Comparison of ENCODE assay signal across 8 cellular contexts in the genomic region with DNA sequence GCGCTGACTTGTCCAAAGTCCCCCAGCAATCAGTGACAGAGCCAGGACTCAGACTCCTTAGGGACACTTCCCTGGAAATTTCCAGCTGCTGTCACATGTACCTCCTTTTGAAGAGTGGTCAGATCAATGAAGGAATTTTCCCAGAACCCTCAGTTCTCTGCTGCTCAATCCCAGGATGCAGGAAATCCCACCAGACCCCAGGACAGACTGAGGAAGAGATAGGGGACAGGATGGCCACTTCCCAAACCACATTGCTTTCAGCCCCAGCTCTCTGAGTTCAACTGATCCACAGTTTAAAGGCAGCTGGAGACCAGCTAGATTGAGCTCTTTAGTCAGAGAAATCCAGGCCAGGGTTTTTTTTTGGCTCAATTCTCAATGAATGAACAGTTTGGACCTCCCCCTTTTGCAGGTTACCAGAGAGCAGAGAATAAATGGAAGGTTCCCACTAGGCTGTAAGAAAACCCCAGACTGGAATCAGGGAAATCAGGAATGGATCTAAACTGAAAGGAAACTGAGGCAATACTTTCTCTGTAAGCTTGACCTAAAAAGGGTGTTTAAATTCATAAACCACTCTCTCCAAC. TPM values are rescaled to one million over a fixed set of nuclear protein-coding genes. Genes with fewer than 3 reads are reported as not detected.
A peak's percentile ranks its signal among the peaks of the same experiment; 100 is the strongest.
DNase-seq lines count a peak whose midpoint lies in the region; ATAC-seq and TF ChIP-seq lines count a peak whose summit lies in the region.

No MANE protein-coding gene starts in this region.

- DNase-seq in EH (ENCODE audit: low read depth) (peak; percentile 66), Kasumi-1 (lab: John Stamatoyannopoulos, UW) (peak; percentile 83 to 90), SK-MEL-5 (ENCODE audit: low read depth, low spot score) (peak; percentile 86), fibroblast of the aortic adventitia (ENCODE audit: low read depth) (peak; percentile 71), retina (peak; percentile 73)

- no peak overlapping the region for H3K4me3 ChIP-seq in fibroblast of the aortic adventitia (ENCODE audit: low read depth, low read length)

- no peak for ATAC-seq in GM19463 (IDR thresholded peaks at IDR 0.05; ENCODE audit: unreplicated experiment)
- ATAC-seq in GM21390 (IDR thresholded peaks at IDR 0.05; ENCODE audit: unreplicated experiment), result no peak
- ATAC-seq in GM18858 (IDR thresholded peaks at IDR 0.05; ENCODE audit: unreplicated experiment), result no peak

- TF ChIP-seq CTCF in fibroblast of the aortic adventitia (IDR thresholded peaks at IDR 0.05; ENCODE audit: insufficient read depth, low read length), result no peak

- in situ Hi-C loops in SK-MEL-5 (cut with HindIII; ENCODE audit: low pct_unique_long_range_greater_than_20kb, low sequenced_read_pairs), result no loop called here

RNA-seq across cellular contexts. Expression of gene CYP1A1, which starts 1.5 kb away (rescaled TPM):
- total RNA-seq in SK-MEL-5 (2014; rRNA removed; shearing (Covaris generic)), result 2.7 and 5.7 TPM in 2 replicates
- 3.7 and 5.7 TPM in 2 replicates for polyA plus RNA-seq in SK-MEL-5 (2015; cell fraction: cytosol; rRNA removed)
- 6.4 and 9.8 TPM in 2 replicates for polyA plus RNA-seq in SK-MEL-5 (2015; cell fraction: nucleus; rRNA removed)
- total RNA-seq in fibroblast of the aortic adventitia (ENCODE audit: low replicate concordance), result 0.63 TPM in 1 of 2 replicates, not detected in the other

RNA-seq across cellular contexts. Expression of gene CYP1A2, which starts 24.8 kb away (rescaled TPM):
- not detected in 2 replicates for total RNA-seq in SK-MEL-5 (2014; rRNA removed; shearing (Covaris generic))
- polyA plus RNA-seq in SK-MEL-5 (2015; cell fraction: cytosol; rRNA removed), result 0.08 TPM in 1 of 2 replicates, not detected in the other
- polyA plus RNA-seq in SK-MEL-5 (2015; cell fraction: nucleus; rRNA removed), result not detected in 2 replicates
- not detected in 2 replicates for total RNA-seq in fibroblast of the aortic adventitia (ENCODE audit: low replicate concordance)

RNA-seq across cellular contexts. Expression of gene EDC3, which starts 28.0 kb away (rescaled TPM):
- total RNA-seq in SK-MEL-5 (2014; rRNA removed; shearing (Covaris generic)), result 6.8 and 10.2 TPM in 2 replicates
- 31.2 and 39.5 TPM in 2 replicates for polyA plus RNA-seq in SK-MEL-5 (2015; cell fraction: cytosol; rRNA removed)
- polyA plus RNA-seq in SK-MEL-5 (2015; cell fraction: nucleus; rRNA removed), result 49.9 and 66.7 TPM in 2 replicates
- 11.3 and 16.6 TPM in 2 replicates for total RNA-seq in fibroblast of the aortic adventitia (ENCODE audit: low replicate concordance)

RNA-seq across cellular contexts. Expression of gene CSK, which starts 58.0 kb away (rescaled TPM):
- 20.7 and 21.5 TPM in 2 replicates for total RNA-seq in SK-MEL-5 (2014; rRNA removed; shearing (Covaris generic))
- polyA plus RNA-seq in SK-MEL-5 (2015; cell fraction: cytosol; rRNA removed), result 73.6 and 82.4 TPM in 2 replicates
- polyA plus RNA-seq in SK-MEL-5 (2015; cell fraction: nucleus; rRNA removed), result 83.8 and 120 TPM in 2 replicates
- 8.0 and 28.1 TPM in 2 replicates for total RNA-seq in fibroblast of the aortic adventitia (ENCODE audit: low replicate concordance)
